16 cellular contexts compared by ENCODE assay signal in genomic region chr20:11432407-11432806, GRCh38.
A peak's percentile ranks its signal among the peaks of the same experiment; 100 is the strongest.
DNase-seq lines count a peak whose midpoint lies in the region; ATAC-seq and TF ChIP-seq lines count a peak whose summit lies in the region.
"Had no signal": no experiment of that assay in that cellular context is flagged by ENCODE, and none has a peak within 500 bp of the region (broad histone marks: within the 10 kb centered on the region; RNA-seq: fewer than 3 reads in every experiment).

No MANE protein-coding gene starts in this region.

- H3K4me3 ChIP-seq in adipocyte (ENCODE audit: low read length), result no peak overlapping the region
- H3K4me3 ChIP-seq in fibroblast of the aortic adventitia (ENCODE audit: low read depth, low read length), result no peak overlapping the region
- H3K4me3 ChIP-seq: thoracic aorta had no signal

- DNase-seq in ACHN (peak; percentile 65), HPDE6-E6E7 (ENCODE audit: extremely low spot score) (peak; percentile 76), adipocyte (ENCODE audit: low read depth) (peak; percentile 34), fibroblast of the aortic adventitia (ENCODE audit: low read depth) (peak; percentile 58), putamen (ENCODE audit: low spot score) (no peak), GM19240 (ENCODE audit: insufficient read length, low spot score) (no peak), endothelial cell (ENCODE audit: low spot score) (no peak)
- DNase-seq: DMS 273 treated with DMSO at 0.1 percent for 48 hours, immature natural killer cell, midbrain, NCI-H1048, T-cell had no signal

- H3K4me1 ChIP-seq in adipocyte (ENCODE audit: control insufficient read depth, insufficient read depth, low read length), result no peaks in the 10 kb centered on the region

- in situ Hi-C loops in ACHN (cut with HindIII; ENCODE audit: low pct_ligation_motif_present, low pct_unique_long_range_greater_than_20kb, low sequenced_read_pairs), result no loop called here

- TF ChIP-seq CTCF in fibroblast of the aortic adventitia (IDR thresholded peaks at IDR 0.05; ENCODE audit: insufficient read depth, low read length), result no peak
- TF ChIP-seq CTCF in endothelial cell (IDR thresholded peaks at IDR 0.05; ENCODE audit: unreplicated experiment), result no peak

- no peaks in the 10 kb centered on the region for H3K36me3 ChIP-seq in adipocyte (ENCODE audit: control insufficient read depth, insufficient read depth, low read length, severe bottlenecking)
- H3K36me3 ChIP-seq: thoracic aorta had no signal

- no peaks in the 10 kb centered on the region for H3K4me1 Mint-ChIP-seq in endothelial cell (ENCODE audit: unreplicated experiment)
- H3K4me1 Mint-ChIP-seq: activated naive CD4-positive, alpha-beta T cell treated with anti-CD3 and anti-CD28 coated beads, Interleukin-2, amount 50 U/mL, for 24 hours; immature natural killer cell; T-cell had no signal

- H3K36me3 Mint-ChIP-seq in endothelial cell (ENCODE audit: low read depth, unreplicated experiment), result peaks cover 5% of the 10 kb centered on the region
- H3K36me3 Mint-ChIP-seq: activated naive CD4-positive, alpha-beta T cell treated with anti-CD3 and anti-CD28 coated beads, Interleukin-2, amount 50 U/mL, for 24 hours; T-cell had no signal

- ATAC-seq in HG03097 (IDR thresholded peaks at IDR 0.05; ENCODE audit: low FRiP score, unreplicated experiment), result no peak
- ATAC-seq: activated CD4-positive, CD25-positive, alpha-beta regulatory T cell treated with anti-CD3 and anti-CD28 coated beads, Interleukin-2, amount 50 U/mL, for 24 hours; T-cell had no signal

- H3K27ac Mint-ChIP-seq in endothelial cell (ENCODE audit: unreplicated experiment), result no peak overlapping the region
- H3K27ac Mint-ChIP-seq: activated naive CD4-positive, alpha-beta T cell treated with anti-CD3 and anti-CD28 coated beads, Interleukin-2, amount 50 U/mL, for 24 hours; immature natural killer cell; T-cell had no signal

- H3K27me3 Mint-ChIP-seq in endothelial cell (ENCODE audit: unreplicated experiment), result peaks cover 2% of the 10 kb centered on the region
- H3K27me3 Mint-ChIP-seq: activated naive CD4-positive, alpha-beta T cell treated with anti-CD3 and anti-CD28 coated beads, Interleukin-2, amount 50 U/mL, for 24 hours; T-cell had no signal

- H3K27me3 ChIP-seq in adipocyte (replicated peaks; ENCODE audit: control insufficient read depth, insufficient read depth, low read length), result no peaks in the 10 kb centered on the region

- H3K9me3 Mint-ChIP-seq in endothelial cell (ENCODE audit: unreplicated experiment), result peaks cover 6% of the 10 kb centered on the region

- peaks cover 7% of the 10 kb centered on the region for H3K9me3 ChIP-seq in adipocyte (ENCODE audit: control insufficient read depth, low read length)
- H3K9me3 ChIP-seq: thoracic aorta had no signal

- no peak overlapping the region for H3K9ac ChIP-seq in adipocyte (ENCODE audit: low read length)

- H3K4me3 Mint-ChIP-seq in endothelial cell (ENCODE audit: unreplicated experiment), result no peak overlapping the region
- H3K4me3 Mint-ChIP-seq: activated naive CD4-positive, alpha-beta T cell treated with anti-CD3 and anti-CD28 coated beads, Interleukin-2, amount 50 U/mL, for 24 hours; immature natural killer cell; T-cell had no signal

Comparison
In these comparisons a context has a peak if more than half of its experiments do, and no peak if none do; other contexts are left out.
1. DNase-seq: peak in ACHN (single experiment), HPDE6-E6E7 (single experiment), adipocyte (single experiment) and fibroblast of the aortic adventitia (single experiment); none in putamen (single experiment), GM19240 (single experiment) and endothelial cell (single experiment).